In genomic region chr5:158170534-158170933, GRCh38 we compare ENCODE assay signal across 14 cellular contexts.
DNase-seq lines count a peak whose midpoint lies in the region; ATAC-seq and TF ChIP-seq lines count a peak whose summit lies in the region.
"Had no signal": no experiment of that assay in that cellular context is flagged by ENCODE, and none has a peak within 500 bp of the region (broad histone marks: within the 10 kb centered on the region; RNA-seq: fewer than 3 reads in every experiment).

No MANE protein-coding gene starts in this region.

- no peaks in the 10 kb centered on the region for H4K20me1 ChIP-seq in DOHH2 (ENCODE audit: control insufficient read depth, insufficient read depth, low read depth, low read length)
- H4K20me1 ChIP-seq in hepatocyte (ENCODE audit: insufficient read depth, poor library complexity, severe bottlenecking), result no peaks in the 10 kb centered on the region
- no peaks in the 10 kb centered on the region for H4K20me1 ChIP-seq in H9 (ENCODE audit: control insufficient read depth, insufficient read depth, insufficient read length)

- no peak overlapping the region for H3K14ac ChIP-seq in H9 (ENCODE audit: insufficient read depth, low read length)

- no peak for TF ChIP-seq EP300 in suprapubic skin (IDR thresholded peaks at IDR 0.05)

- WGBS in hepatocyte (ENCODE audit: low lambda C conversion rate, missing lambda C conversion rate), result 85% methylated on average over 2 of the region's 2 CpGs
- WGBS in H9 (ENCODE audit: extremely low coverage, insufficient read length, low lambda C conversion rate), result no CpG with 5 or more reads among the region's 2 CpGs
- 86% methylated on average over 2 of the region's 2 CpGs for WGBS in suprapubic skin

- H3K4me1 Mint-ChIP-seq in naive B cell (peaks cover 29 to 33% (median 31%) of the 10 kb centered on the region in 3 donors), H9 (peaks cover 6% of the 10 kb centered on the region in 2 experiments)

- H3K4ac ChIP-seq in H9 (ENCODE audit: low read depth, low read length), result no peak overlapping the region

- TF ChIP-seq POLR2A in suprapubic skin (IDR thresholded peaks at IDR 0.05), result no peak

- no peak overlapping the region for H2BK120ac ChIP-seq in H9 (ENCODE audit: low read depth, low read length, poor library complexity, severe bottlenecking)

- H3T11ph ChIP-seq in H9 (ENCODE audit: low read length), result no peak overlapping the region

- H3K23ac ChIP-seq in H9 (ENCODE audit: insufficient read length, low read depth, low read length), result no peak overlapping the region

- no peak overlapping the region for H2AK5ac ChIP-seq in H9 (ENCODE audit: insufficient read length, low read length)

- TF ChIP-seq CTCF in DOHH2 (IDR thresholded peaks at IDR 0.05; ENCODE audit: low read depth, low read length, poor library complexity, severe bottlenecking), result no peak
- TF ChIP-seq CTCF in hepatocyte (IDR thresholded peaks at IDR 0.05; ENCODE audit: poor library complexity), result no peak
- no peak for TF ChIP-seq CTCF in H9 (conservative IDR thresholded peaks at IDR 0.05)
- TF ChIP-seq CTCF in suprapubic skin (IDR thresholded peaks at IDR 0.05), result no peak

- H3F3A ChIP-seq in DOHH2 (ENCODE audit: control insufficient read depth, insufficient read depth), result no peaks in the 10 kb centered on the region

- H3K36me3 Mint-ChIP-seq in naive B cell (no peaks in the 10 kb centered on the region), H9 (ENCODE audit: insufficient read depth in 1 of 3, low read depth in 3 of 3) (no peaks in the 10 kb centered on the region)

- DNase-seq in NCI-H69 (lab: John Stamatoyannopoulos, UW) (peak; percentile 32), hepatocyte (ENCODE audit: low spot score) (no peak), naive B cell (peak; percentile 12), NCI-H187 treated with DMSO at 0.1 percent for 48 hours (lab: John Stamatoyannopoulos, UW) (no peak), H9 (no peak), suprapubic skin (ENCODE audit: low spot score in 2 of 2) (no peak)
- DNase-seq: C1 segment of cervical spinal cord; Calu3; CD4-positive, alpha-beta T cell; DMS 273 treated with DMSO at 0.1 percent for 48 hours; GM23248 had no signal

- no peak overlapping the region for H3K4me3 ChIP-seq in DOHH2 (ENCODE audit: low read length)
- no peak overlapping the region for H3K4me3 ChIP-seq in hepatocyte
- no peak overlapping the region for H3K4me3 ChIP-seq in suprapubic skin
- H3K4me3 ChIP-seq: GM12878, GM23248 had no signal

- H3K27ac Mint-ChIP-seq in naive B cell (peak overlapping the region in 2 of 6 donors; percentile 2 to 31), H9 (no peak overlapping the region)
- H3K27ac Mint-ChIP-seq: CD4-positive, alpha-beta T cell had no signal

- H3K23me2 ChIP-seq in H9 (ENCODE audit: insufficient read length, low read depth, low read length, poor library complexity, severe bottlenecking), result no peaks in the 10 kb centered on the region

- H3K79me1 ChIP-seq in H9 (ENCODE audit: insufficient read depth, low read depth, low read length, poor library complexity, severe bottlenecking), result no peaks in the 10 kb centered on the region

- H2BK20ac ChIP-seq in H9 (ENCODE audit: low read depth, low read length, poor library complexity, severe bottlenecking), result no peak overlapping the region

- H3K4me1 ChIP-seq in DOHH2 (ENCODE audit: control insufficient read depth, low read length) (peaks cover 23% of the 10 kb centered on the region), hepatocyte (ENCODE audit: insufficient read depth) (peaks cover 12% of the 10 kb centered on the region), H9 (ENCODE audit: insufficient read depth, low read length) (peaks cover 3% of the 10 kb centered on the region; the same call in 1 of the 2 replicates), suprapubic skin (peaks cover 6% of the 10 kb centered on the region)

- H3K4me2 ChIP-seq in DOHH2 (ENCODE audit: low read length), result peak overlapping the region; percentile 18
- no peak overlapping the region for H3K4me2 ChIP-seq in hepatocyte
- no peak overlapping the region for H3K4me2 ChIP-seq in H9 (ENCODE audit: insufficient read depth, insufficient read length, low read length)

- H3K9ac ChIP-seq in H9 (ENCODE audit: extremely low read depth, insufficient read length, low read length), result no peak overlapping the region
- H3K9ac ChIP-seq: GM23248 had no signal

- H3K27me3 ChIP-seq in DOHH2 (ENCODE audit: control insufficient read depth, low read length), result no peaks in the 10 kb centered on the region
- H3K27me3 ChIP-seq in hepatocyte, result peaks cover 2% of the 10 kb centered on the region
- H3K27me3 ChIP-seq in H9 (ENCODE audit: insufficient read depth, low read length), result no peaks in the 10 kb centered on the region
- no peaks in the 10 kb centered on the region for H3K27me3 ChIP-seq in suprapubic skin

- no peak overlapping the region for H4K91ac ChIP-seq in H9 (ENCODE audit: insufficient read length, low read depth, low read length)

- peaks cover 0 to 7% (median 0%) of the 10 kb centered on the region in 3 donors for H3K27me3 Mint-ChIP-seq in naive B cell
- H3K27me3 Mint-ChIP-seq in H9 (ENCODE audit: low read depth), result no peaks in the 10 kb centered on the region; the same call in none of the 2 replicates
- H3K27me3 Mint-ChIP-seq: B cell had no signal

- H2BK12ac ChIP-seq in H9 (ENCODE audit: insufficient read length, low read depth, low read length), result no peak overlapping the region

- H3K9me3 Mint-ChIP-seq in naive B cell (no peaks in the 10 kb centered on the region), H9 (no peaks in the 10 kb centered on the region)
- H3K9me3 Mint-ChIP-seq: CD4-positive, alpha-beta T cell had no signal

- ATAC-seq in naive B cell (ENCODE audit: low read depth in 2 of 2), result peak; percentile 50 to 53
- ATAC-seq: GM12878 had no signal

- H3K79me2 ChIP-seq in DOHH2 (ENCODE audit: control insufficient read depth, low read length) (no peaks in the 10 kb centered on the region), hepatocyte (no peaks in the 10 kb centered on the region), H9 (ENCODE audit: insufficient read depth, low read length) (no peaks in the 10 kb centered on the region)

- no peak overlapping the region for H2BK5ac ChIP-seq in H9 (ENCODE audit: insufficient read length, low read length)

- H3K36me3 ChIP-seq in DOHH2 (ENCODE audit: control insufficient read depth, low read length) (no peaks in the 10 kb centered on the region), hepatocyte (replicated peaks; ENCODE audit: insufficient read depth, low read depth) (no peaks in the 10 kb centered on the region), suprapubic skin (no peaks in the 10 kb centered on the region)

- no peaks in the 10 kb centered on the region for H3K9me2 ChIP-seq in DOHH2 (replicated peaks; ENCODE audit: control insufficient read depth, low read length)
- H3K9me2 ChIP-seq in hepatocyte (replicated peaks; ENCODE audit: insufficient read depth), result no peaks in the 10 kb centered on the region

- no peak overlapping the region for H4K5ac ChIP-seq in H9 (ENCODE audit: insufficient read length, low read depth, low read length)

- no peak overlapping the region for H2BK15ac ChIP-seq in H9 (ENCODE audit: low read depth, low read length)

- H3K4me3 Mint-ChIP-seq in naive B cell, result peak overlapping the region in 1 of 8 donors; percentile 25
- no peak overlapping the region for H3K4me3 Mint-ChIP-seq in H9
- H3K4me3 Mint-ChIP-seq: B cell; CD4-positive, alpha-beta T cell had no signal

- H2AFZ ChIP-seq in hepatocyte (no peak overlapping the region), H9 (ENCODE audit: low read length) (no peak overlapping the region)
- H2AFZ ChIP-seq: GM23248 had no signal

- H3K18ac ChIP-seq in H9 (ENCODE audit: insufficient read length, low read depth, low read length), result no peak overlapping the region

- H4K8ac ChIP-seq in H9 (replicated peaks; ENCODE audit: insufficient read length, low read depth, low read length), result no peak overlapping the region

- no peaks in the 10 kb centered on the region for H3K9me3 ChIP-seq in DOHH2 (ENCODE audit: control insufficient read depth, insufficient read depth, low read length)
- no peaks in the 10 kb centered on the region for H3K9me3 ChIP-seq in hepatocyte (ENCODE audit: low read depth)
- no peaks in the 10 kb centered on the region for H3K9me3 ChIP-seq in H9 (ENCODE audit: control insufficient read depth, low read depth, low read length)
- no peaks in the 10 kb centered on the region for H3K9me3 ChIP-seq in suprapubic skin

- H3K56ac ChIP-seq in H9 (ENCODE audit: insufficient read length, low read depth, low read length), result no peak overlapping the region

- H3K27ac ChIP-seq in DOHH2 (ENCODE audit: low read depth, low read length) (no peak overlapping the region), hepatocyte (peak overlapping the region; percentile 52), H9 (ENCODE audit: insufficient read length, low read depth, low read length) (no peak overlapping the region), suprapubic skin (no peak overlapping the region)
- H3K27ac ChIP-seq: GM23248 had no signal

Comparison
In these comparisons a context has a peak if more than half of its experiments do, and no peak if none do; other contexts are left out.
1. DNase-seq: peak in NCI-H69 (single experiment) and naive B cell (single experiment); none in hepatocyte (single experiment), NCI-H187 treated with DMSO at 0.1 percent for 48 hours (single experiment), H9 (single experiment) and suprapubic skin (0 of 2).